In the genomic region with DNA sequence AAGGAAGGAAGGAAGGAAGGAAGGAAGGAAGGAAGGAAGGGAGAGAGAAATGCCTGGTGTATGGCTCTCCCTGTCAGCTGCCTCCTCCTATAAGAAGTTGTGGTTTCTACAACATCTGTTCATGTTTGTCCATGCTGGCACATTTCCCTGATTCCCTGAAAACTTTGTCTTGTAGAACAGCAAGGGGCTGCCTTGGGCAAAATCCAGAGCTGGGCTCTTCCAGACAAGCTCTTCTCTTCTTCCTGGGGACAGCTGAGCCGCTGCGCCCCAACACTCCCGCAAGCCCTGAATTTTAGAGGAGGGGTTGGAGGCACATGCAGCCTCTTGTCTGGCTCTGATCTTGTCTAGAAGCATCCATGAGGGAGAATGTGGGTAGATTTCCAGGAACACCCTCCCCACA, we compare ENCODE assay signal across 17 cellular contexts.
DNase-seq lines count a peak whose midpoint lies in the region; ATAC-seq and TF ChIP-seq lines count a peak whose summit lies in the region.
"Had no signal": no experiment of that assay in that cellular context is flagged by ENCODE, and none has a peak within 500 bp of the region (broad histone marks: within the 10 kb centered on the region; RNA-seq: fewer than 3 reads in every experiment).

No MANE protein-coding gene starts in this region.

- H3K27me3 Mint-ChIP-seq in naive thymus-derived CD4-positive, alpha-beta T cell: peaks cover 0 to 3% (median 0%) of the 10 kb centered on the region in 5 donors

- H3K4me1 ChIP-seq in A673 (ENCODE audit: insufficient read depth, low read length, poor library complexity, severe bottlenecking) (no peaks in the 10 kb centered on the region), BLaER1 (peaks cover 24% of the 10 kb centered on the region)
- no peaks in the 10 kb centered on the region for H3K4me1 ChIP-seq in naive thymus-derived CD4-positive, alpha-beta T cell (ENCODE audit: control insufficient read depth in 2 of 2, insufficient read depth in 2 of 2, low read length in 2 of 2)

- H4K20me1 ChIP-seq in BLaER1: no peaks in the 10 kb centered on the region

- intact Hi-C loops in A673 (cut with micrococcal nuclease; ENCODE audit: unreplicated experiment): no loop called here
- intact Hi-C loops in naive thymus-derived CD4-positive, alpha-beta T cell (cut with micrococcal nuclease): no loop called here

- no peaks in the 10 kb centered on the region for H3K27me3 ChIP-seq in A673 (replicated peaks; ENCODE audit: insufficient read depth, low read depth, low read length, poor library complexity)
- H3K27me3 ChIP-seq in BLaER1: no peaks in the 10 kb centered on the region
- no peaks in the 10 kb centered on the region for H3K27me3 ChIP-seq in naive thymus-derived CD4-positive, alpha-beta T cell (ENCODE audit: control insufficient read depth in 2 of 2, insufficient read depth in 2 of 2, low read length in 2 of 2)

- peaks cover 0 to 5% (median 0%) of the 10 kb centered on the region in 7 donors for H3K4me1 Mint-ChIP-seq in naive thymus-derived CD4-positive, alpha-beta T cell
- H3K4me1 Mint-ChIP-seq: B cell; CD4-positive, alpha-beta memory T cell had no signal

- POLR2A ChIA-PET in A673 (lab: Charles Lee; ENCODE audit: low non-redundant PET): no interaction called here
- POLR2A ChIA-PET in naive thymus-derived CD4-positive, alpha-beta T cell (lab: Charles Lee): no interaction called here

- H3K36me3 ChIP-seq in A673 (ENCODE audit: insufficient read depth, low read length, poor library complexity, severe bottlenecking) (no peaks in the 10 kb centered on the region), BLaER1 (no peaks in the 10 kb centered on the region)
- no peaks in the 10 kb centered on the region for H3K36me3 ChIP-seq in naive thymus-derived CD4-positive, alpha-beta T cell (ENCODE audit: control insufficient read depth in 2 of 3, insufficient read depth in 3 of 3, low read length in 3 of 3)

- H3K4me3 ChIP-seq in A673 (ENCODE audit: low read depth, low read length, poor library complexity, severe bottlenecking) (no peak overlapping the region), BLaER1 (no peak overlapping the region)
- no peak overlapping the region for H3K4me3 ChIP-seq in naive thymus-derived CD4-positive, alpha-beta T cell (ENCODE audit: low read length)

- no peak overlapping the region for H3K27ac ChIP-seq in A673 (ENCODE audit: low read depth, low read length, poor library complexity, severe bottlenecking)
- H3K27ac ChIP-seq in BLaER1: 0 out of 2 replicates have a peak overlapping the region, but pooled peaks have one; percentile 20
- no peak overlapping the region for H3K27ac ChIP-seq in naive thymus-derived CD4-positive, alpha-beta T cell (ENCODE audit: low read depth, low read length)

- H3K9ac ChIP-seq in BLaER1: no peak overlapping the region

- ATAC-seq in GM21576 (IDR thresholded peaks at IDR 0.05; ENCODE audit: unreplicated experiment): no peak
- ATAC-seq in HG03571 (IDR thresholded peaks at IDR 0.05; ENCODE audit: unreplicated experiment): no peak
- ATAC-seq in naive thymus-derived CD4-positive, alpha-beta T cell: no peak

- DNase-seq in A673 (ENCODE audit: low spot score) (peak; percentile 34), NCI-H1694 treated with DMSO at 0.1 percent for 48 hours (lab: John Stamatoyannopoulos, UW) (peak; percentile 33), RPMI7951 (ENCODE audit: low read depth) (peak; percentile 62), H4 (ENCODE audit: low spot score) (no peak)
- no peak for DNase-seq in naive thymus-derived CD4-positive, alpha-beta T cell
- DNase-seq: C1 segment of cervical spinal cord; CD4-positive, alpha-beta memory T cell; COR-L47; DMS153; DND-41; GOT3; H7; HCEC 1CT had no signal

- CTCF ChIA-PET in A673 (lab: Charles Lee): no interaction called here
- CTCF ChIA-PET in naive thymus-derived CD4-positive, alpha-beta T cell (lab: Charles Lee): no interaction called here

- peaks cover 0 to under 1% (median 0%) of the 10 kb centered on the region in 11 donors for H3K9me3 Mint-ChIP-seq in naive thymus-derived CD4-positive, alpha-beta T cell

- H3K27ac Mint-ChIP-seq in naive thymus-derived CD4-positive, alpha-beta T cell: peak overlapping the region in 1 of 9 donors; percentile 12
- H3K27ac Mint-ChIP-seq: B cell; CD4-positive, alpha-beta memory T cell had no signal

- no peak overlapping the region for H3K4me3 Mint-ChIP-seq in naive thymus-derived CD4-positive, alpha-beta T cell
- H3K4me3 Mint-ChIP-seq: B cell; CD4-positive, alpha-beta memory T cell had no signal

- H3K36me3 Mint-ChIP-seq in naive thymus-derived CD4-positive, alpha-beta T cell: no peaks in the 10 kb centered on the region
- H3K36me3 Mint-ChIP-seq: CD4-positive, alpha-beta memory T cell had no signal

- no TSS peak for BruUV-seq in A673 (replicated peaks; lab: Mats Ljungman, UMichigan)

- H3K9me3 ChIP-seq in A673 (ENCODE audit: low read depth, low read length, poor library complexity, severe bottlenecking) (no peaks in the 10 kb centered on the region), BLaER1 (peaks cover 10% of the 10 kb centered on the region; the same call in 1 of the 2 replicates)
- H3K9me3 ChIP-seq in naive thymus-derived CD4-positive, alpha-beta T cell (ENCODE audit: control insufficient read depth in 2 of 3, low read length in 3 of 3): no peaks in the 10 kb centered on the region

- peak overlapping the region; percentile 31 for H3K4me2 ChIP-seq in BLaER1

- TF ChIP-seq CTCF in A673 (conservative IDR thresholded peaks at IDR 0.05; ENCODE audit: low read depth, low read length): no peak

Comparison
In these comparisons a context has a peak if more than half of its experiments do, and no peak if none do; other contexts are left out.
1. DNase-seq: peak in A673 (single experiment), NCI-H1694 treated with DMSO at 0.1 percent for 48 hours (single experiment) and RPMI7951 (single experiment); none in H4 (single experiment) and naive thymus-derived CD4-positive, alpha-beta T cell (0 of 9).